8 cellular contexts compared by ENCODE assay signal in genomic region chr18:9615280-9615797, GRCh38. TPM values are rescaled to one million over a fixed set of nuclear protein-coding genes. Genes with fewer than 3 reads are reported as not detected.
A peak's percentile ranks its signal among the peaks of the same experiment; 100 is the strongest.
DNase-seq lines count a peak whose midpoint lies in the region; ATAC-seq and TF ChIP-seq lines count a peak whose summit lies in the region.

No MANE protein-coding gene starts in this region.

- 40 to 53% (median 45%) methylated on average over 13 of the region's 13 CpGs for WGBS in psoas muscle, 3 donors

- H3K79me2 ChIP-seq in SU-DHL-6 (ENCODE audit: insufficient read depth, low read length): peaks cover 13% of the 10 kb centered on the region

- no peaks in the 10 kb centered on the region for H3K27me3 ChIP-seq in SU-DHL-6 (ENCODE audit: low read length)
- H3K27me3 ChIP-seq in psoas muscle (ENCODE audit: insufficient read depth in 3 of 3, low read length in 2 of 3): no peaks in the 10 kb centered on the region

- H3K9me3 ChIP-seq in SU-DHL-6 (ENCODE audit: insufficient read depth, low read length) (no peaks in the 10 kb centered on the region), psoas muscle (no peaks in the 10 kb centered on the region)

- DNase-seq in GM12865 (ENCODE audit: low read depth) (no peak), fibroblast of the aortic adventitia (ENCODE audit: low read depth) (no peak), psoas muscle (no peak), A172 (ENCODE audit: low spot score) (no peak)
- no peak for DNase-seq in stimulated activated CD4-positive, alpha-beta T cell treated with anti-CD3 and anti-CD28 coated beads, Interleukin-1b, Interleukin-23, amount 100 ng/mL, for 48 hours

- peak overlapping the region; percentile 74 for H2AFZ ChIP-seq in SU-DHL-6 (ENCODE audit: low read depth, low read length, severe bottlenecking)

- ATAC-seq in psoas muscle: no peak
- no peak for ATAC-seq in HG03135 (IDR thresholded peaks at IDR 0.05; ENCODE audit: unreplicated experiment)
- ATAC-seq in GM18907 (IDR thresholded peaks at IDR 0.05; ENCODE audit: unreplicated experiment): no peak

- H3F3A ChIP-seq in SU-DHL-6 (ENCODE audit: insufficient read depth): peaks cover 14% of the 10 kb centered on the region

- 0 out of 2 replicates have a peak, but pooled peaks cover under 1% of the 10 kb centered on the region for H4K20me1 ChIP-seq in SU-DHL-6 (ENCODE audit: low read depth, low read length)

- H3K27ac ChIP-seq in SU-DHL-6 (ENCODE audit: low read depth, low read length) (no peak overlapping the region), psoas muscle (peak overlapping the region; percentile 91)

- H3K9ac ChIP-seq in SU-DHL-6 (ENCODE audit: low read length): peak overlapping the region; percentile 79

- H3K4me2 ChIP-seq in SU-DHL-6 (ENCODE audit: low read depth, low read length, poor library complexity, severe bottlenecking): peak overlapping the region; percentile 57

- intact Hi-C loops in psoas muscle (cut with DNase I): loop anchor here (5.0 to 10.0 kb wide), 3 partner anchors 67 to 339 kb away; no protein-coding TSS in a partner anchor

- H3K36me3 ChIP-seq in SU-DHL-6 (ENCODE audit: low read length) (peaks cover 6% of the 10 kb centered on the region; the same call in 1 of the 2 replicates), psoas muscle (ENCODE audit: insufficient read depth in 1 of 2, low read depth in 1 of 2) (peaks cover 0 to 7% of the 10 kb centered on the region in 2 donors)

- H3K4me3 ChIP-seq in GM12865 (ENCODE audit: low read depth, low read length): peak overlapping the region; percentile 71
- H3K4me3 ChIP-seq in SU-DHL-6 (ENCODE audit: insufficient read depth, low read length, poor library complexity, severe bottlenecking): peak overlapping the region; percentile 54
- H3K4me3 ChIP-seq in fibroblast of the aortic adventitia (ENCODE audit: low read depth, low read length): peak overlapping the region; percentile 63
- peak overlapping the region; percentile 88 for H3K4me3 ChIP-seq in psoas muscle

- H3K4me1 ChIP-seq in psoas muscle: peaks cover 21% of the 10 kb centered on the region

- H3K9me2 ChIP-seq in SU-DHL-6 (replicated peaks; ENCODE audit: insufficient read depth, low read length): no peaks in the 10 kb centered on the region

- TF ChIP-seq CTCF in GM12865 (IDR thresholded peaks at IDR 0.05; ENCODE audit: insufficient read depth, low read depth, low read length, missing control alignments): no peak
- no peak for TF ChIP-seq CTCF in SU-DHL-6 (IDR thresholded peaks at IDR 0.05; ENCODE audit: insufficient read depth, low read length, poor library complexity, severe bottlenecking)
- no peak for TF ChIP-seq CTCF in fibroblast of the aortic adventitia (IDR thresholded peaks at IDR 0.05; ENCODE audit: insufficient read depth, low read length)
- TF ChIP-seq CTCF in psoas muscle (IDR thresholded peaks at IDR 0.05): no peak

RNA-seq across cellular contexts. Expression of gene PPP4R1, which starts 1.0 kb away (rescaled TPM):
- total RNA-seq in fibroblast of the aortic adventitia (ENCODE audit: low replicate concordance) (73.6 and 107 TPM in 2 replicates), psoas muscle (10 to 100 TPM; 27.8 to 36.1 (median 31.7) TPM)
- 10 to 100 TPM; 10.3 to 23.0 (median 13.3) TPM for polyA plus RNA-seq in psoas muscle
- total RNA-seq in A172 (2014; rRNA removed; shearing (Covaris generic)): 107 and 125 TPM in 2 replicates
